ENCODE assay signal across 19 cellular contexts in the genomic region with DNA sequence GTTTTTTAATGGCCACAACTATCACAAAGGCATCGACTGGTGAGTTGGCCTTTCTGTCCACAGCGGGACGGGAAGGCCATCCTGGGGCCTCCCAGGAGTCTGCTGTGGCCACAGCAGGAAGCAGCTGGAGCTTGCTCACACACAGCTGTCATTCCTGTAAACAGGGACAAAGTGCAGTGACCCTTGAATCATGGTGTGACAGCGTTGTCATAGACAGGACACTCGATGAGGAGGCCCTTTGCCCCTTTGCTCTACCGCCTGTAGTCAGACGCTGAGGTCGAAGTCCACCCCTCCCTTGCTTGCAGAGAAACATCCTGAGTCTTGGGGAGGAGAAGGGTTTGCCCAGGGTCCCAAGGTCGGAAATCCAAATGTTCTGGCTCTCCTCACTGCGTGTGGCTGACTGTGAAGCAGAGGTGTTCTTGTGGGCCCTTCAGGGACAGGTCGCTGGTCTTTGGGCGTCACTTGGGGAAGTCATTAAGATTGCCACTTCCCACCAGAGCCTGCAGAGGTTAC. TPM values are rescaled to one million over a fixed set of nuclear protein-coding genes. Genes with fewer than 3 reads are reported as not detected.
DNase-seq lines count a peak whose midpoint lies in the region; ATAC-seq, FAIRE-seq and TF ChIP-seq lines count a peak whose summit lies in the region.
"Had no signal": no experiment of that assay in that cellular context is flagged by ENCODE, and none has a peak within 500 bp of the region (broad histone marks: within the 10 kb centered on the region; RNA-seq: fewer than 3 reads in every experiment).

No MANE protein-coding gene starts in this region.

- no peaks in the 10 kb centered on the region for H3K9me1 ChIP-seq in endothelial cell of umbilical vein (replicated peaks; ENCODE audit: control insufficient read depth, extremely low read depth, insufficient read depth, low read length)

- peak overlapping the region; percentile 87 for H3K27ac Mint-ChIP-seq in type B pancreatic cell
- H3K27ac Mint-ChIP-seq: activated naive CD8-positive, alpha-beta T cell; stimulated activated naive CD8-positive, alpha-beta T cell treated with anti-CD3 and anti-CD28 coated beads, Interleukin-15, amount 100 ng/mL, for 72 hours had no signal

- H3K9ac ChIP-seq in endothelial cell of umbilical vein (replicated peaks; ENCODE audit: extremely low read depth, insufficient read depth, low read length): no peak overlapping the region

- peak; percentile 13 for DNase-seq in Right ventricle myocardium superior
- no peak for DNase-seq in left ventricle myocardium superior
- DNase-seq in endothelial cell of umbilical vein (ENCODE audit: low read depth, low spot score): peak; percentile 58
- DNase-seq in myocyte (ENCODE audit: low read depth): peak; percentile 24
- DNase-seq in type B pancreatic cell (ENCODE audit: extremely low spot score, unreplicated experiment): no peak
- no peak for DNase-seq in glomerular visceral epithelial cell (ENCODE audit: extremely low spot score)
- DNase-seq: 8988T; activated CD8-positive, alpha-beta memory T cell treated with anti-CD3 and anti-CD28 coated beads, Interleukin-2, amount 50 U/mL, for 4 hours; cerebellar nuclear complex; GF-D8; HCEC 1CT; NCI-H2029 treated with DMSO at 0.1 percent for 48 hours; NK-92 treated with Interleukin-12 subunit alpha and Interleukin-12 subunit beta, amount 100 ng/mL, for 24 hours; stimulated activated naive CD8-positive, alpha-beta T cell treated with anti-CD3 and anti-CD28 coated beads, Interleukin-15, amount 100 ng/mL, for 72 hours had no signal

- H3K79me2 ChIP-seq in endothelial cell of umbilical vein (ENCODE audit: control insufficient read depth, insufficient read depth, low read length): no peaks in the 10 kb centered on the region

- H3K27me3 ChIP-seq in endothelial cell of umbilical vein (ENCODE audit: control insufficient read depth in 2 of 2, insufficient read depth in 2 of 2, low read length in 2 of 2): no peaks in the 10 kb centered on the region

- CTCF ChIA-PET in endothelial cell of umbilical vein (lab: Charles Lee): interaction anchor here (1.1 to 9.3 kb wide), 4 partner anchors 10 to 84 kb away, joined by 3 to 168 read pairs (median 6); no protein-coding TSS in a partner anchor

- ATAC-seq in Right ventricle myocardium superior (ENCODE audit: poor library complexity) (no peak), left ventricle myocardium superior (no peak), GM18517 (IDR thresholded peaks at IDR 0.05; ENCODE audit: unreplicated experiment) (no peak), HG03460 (IDR thresholded peaks at IDR 0.05; ENCODE audit: unreplicated experiment) (no peak)
- ATAC-seq: right cardiac atrium; stimulated activated naive CD8-positive, alpha-beta T cell treated with anti-CD3 and anti-CD28 coated beads, Interleukin-15, amount 100 ng/mL, for 72 hours had no signal

- intact Hi-C loops in Right ventricle myocardium superior (cut with DNase I) (no loop called here), left ventricle myocardium superior (cut with micrococcal nuclease) (no loop called here), endothelial cell of umbilical vein (cut with micrococcal nuclease) (no loop called here)

- H3K9me3 ChIP-seq in endothelial cell of umbilical vein (replicated peaks; ENCODE audit: control insufficient read depth, insufficient read depth, low read length): no peaks in the 10 kb centered on the region

- no peaks in the 10 kb centered on the region for H3K9me3 Mint-ChIP-seq in type B pancreatic cell

- BruUV-seq in endothelial cell of umbilical vein (replicated peaks; lab: Mats Ljungman, UMichigan): no TSS peak

- H2AFZ ChIP-seq in endothelial cell of umbilical vein (ENCODE audit: low read depth, low read length): no peak overlapping the region

- H3K36me3 ChIP-seq in endothelial cell of umbilical vein (ENCODE audit: control insufficient read depth in 2 of 2, extremely low read depth in 1 of 2, insufficient read depth in 2 of 2, low read length in 2 of 2): peaks cover 3 to 43% of the 10 kb centered on the region in 2 experiments

- no peaks in the 10 kb centered on the region for H3K27me3 Mint-ChIP-seq in type B pancreatic cell
- H3K27me3 Mint-ChIP-seq: activated naive CD8-positive, alpha-beta T cell; stimulated activated naive CD8-positive, alpha-beta T cell treated with anti-CD3 and anti-CD28 coated beads, Interleukin-15, amount 100 ng/mL, for 72 hours had no signal

- POLR2A ChIA-PET in endothelial cell of umbilical vein (lab: Charles Lee): no interaction called here

- dilution Hi-C loops in endothelial cell of umbilical vein (cut with MboI; ENCODE audit: extremely low pct_ligation_motif_present, low sequenced_read_pairs): no loop called here

- FAIRE-seq in endothelial cell of umbilical vein (lab: Jason Lieb, UNC): peak; percentile 72

- TF ChIP-seq CTCF in endothelial cell of umbilical vein (IDR thresholded peaks at IDR 0.05; ENCODE audit: extremely low read depth in 1 of 2, insufficient read depth in 1 of 2, low read depth in 1 of 2, low read length in 2 of 2) (no peak), type B pancreatic cell (conservative IDR thresholded peaks at IDR 0.05) (no peak)

- no peak overlapping the region for H3K4me3 ChIP-seq in endothelial cell of umbilical vein (replicated peaks in 1 of 3; ENCODE audit: insufficient read depth in 1 of 3, low read depth in 1 of 3, low read length in 3 of 3)
- H3K4me3 ChIP-seq: SK-N-MC had no signal

- no peak overlapping the region for H3K4me2 ChIP-seq in endothelial cell of umbilical vein (ENCODE audit: insufficient read depth, low read length)

- no peaks in the 10 kb centered on the region for H3K4me1 Mint-ChIP-seq in type B pancreatic cell (ENCODE audit: unreplicated experiment)
- H3K4me1 Mint-ChIP-seq: stimulated activated naive CD8-positive, alpha-beta T cell treated with anti-CD3 and anti-CD28 coated beads, Interleukin-15, amount 100 ng/mL, for 72 hours had no signal

- H3K4me3 Mint-ChIP-seq in type B pancreatic cell: no peak overlapping the region
- H3K4me3 Mint-ChIP-seq: activated naive CD8-positive, alpha-beta T cell; stimulated activated naive CD8-positive, alpha-beta T cell treated with anti-CD3 and anti-CD28 coated beads, Interleukin-15, amount 100 ng/mL, for 72 hours had no signal

- no peak for TF ChIP-seq POLR2A in endothelial cell of umbilical vein (IDR thresholded peaks at IDR 0.05; ENCODE audit: low read depth, low read length)

- H3K27ac ChIP-seq in endothelial cell of umbilical vein (ENCODE audit: insufficient read depth, low read depth, low read length): peak overlapping the region; percentile 39
- H3K27ac ChIP-seq: SK-N-MC had no signal

- peaks cover 7% of the 10 kb centered on the region for H3K36me3 Mint-ChIP-seq in type B pancreatic cell
- H3K36me3 Mint-ChIP-seq: activated naive CD8-positive, alpha-beta T cell had no signal

- no peaks in the 10 kb centered on the region for H4K20me1 ChIP-seq in endothelial cell of umbilical vein (replicated peaks; ENCODE audit: control insufficient read depth, extremely low read depth, insufficient read depth, low read length)

- H3K4me1 ChIP-seq in endothelial cell of umbilical vein (ENCODE audit: control insufficient read depth, extremely low read depth, insufficient read depth, low read length): peaks cover 20% of the 10 kb centered on the region

TF ChIP-seq in endothelial cell of umbilical vein, 7 proteins besides CTCF, POLR2A, EP300 and RAD21:
- TF ChIP-seq JUN (IDR thresholded peaks at IDR 0.05; ENCODE audit: borderline replicate concordance, insufficient read depth, insufficient read length, low read depth) (peak; percentile 26), GATA2 (IDR thresholded peaks at IDR 0.05; ENCODE audit: insufficient read depth, insufficient read length, low read depth, low read length) (no peak), POLR2AphosphoS5 (IDR thresholded peaks at IDR 0.05; ENCODE audit: insufficient read depth, low read depth, low read length) (peak; percentile 34), FOS (IDR thresholded peaks at IDR 0.05; ENCODE audit: borderline replicate concordance, insufficient read depth, low read length) (peak; percentile 67), EZH2 (IDR thresholded peaks at IDR 0.05; ENCODE audit: borderline replicate concordance, low read depth, low read length, severe bottlenecking) (no peak), MYC (IDR thresholded peaks at IDR 0.05; ENCODE audit: low read depth, low read length) (no peak)
- TF ChIP-seq, protein P1, sequence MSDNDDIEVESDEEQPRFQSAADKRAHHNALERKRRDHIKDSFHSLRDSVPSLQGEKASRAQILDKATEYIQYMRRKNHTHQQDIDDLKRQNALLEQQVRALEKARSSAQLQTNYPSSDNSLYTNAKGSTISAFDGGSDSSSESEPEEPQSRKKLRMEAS (IDR thresholded peaks at IDR 0.05; ENCODE audit: insufficient read depth, insufficient read length): no peak
TF ChIP-seq in endothelial cell of umbilical vein: peak in this region for 3.

RNA-seq across cellular contexts. Expression of a gene that starts 35.1 kb away (rescaled TPM):
- total RNA-seq in Right ventricle myocardium superior: 50.8 TPM
- total RNA-seq in left ventricle myocardium superior: 57.9 TPM
- 86.5 and 102 TPM in 2 replicates for total RNA-seq in endothelial cell of umbilical vein
- 38.6 and 42.6 TPM in 2 replicates for polyA plus RNA-seq in endothelial cell of umbilical vein
- 32.7 and 36.4 TPM in 2 replicates for polyA plus RNA-seq in endothelial cell of umbilical vein (2011; cell fraction: cytosol; rRNA removed)
- polyA plus RNA-seq in endothelial cell of umbilical vein (2011; cell fraction: nucleus; rRNA removed): 52.9 and 53.3 TPM in 2 replicates
- 38.6 and 45.7 TPM in 2 replicates for polyA plus RNA-seq in endothelial cell of umbilical vein (2012)
- polyA minus RNA-seq in endothelial cell of umbilical vein: 59.5 and 71.2 TPM in 2 replicates
- polyA minus RNA-seq in endothelial cell of umbilical vein (2011; cell fraction: cytosol; rRNA and poly(A)+ RNA removed): 6.8 TPM
- 36.7 and 45.1 TPM in 2 replicates for polyA minus RNA-seq in endothelial cell of umbilical vein (2011; cell fraction: nucleus; rRNA and poly(A)+ RNA removed)
- total RNA-seq in myocyte: 73.7 and 105 TPM in 2 replicates
- polyA plus RNA-seq in myocyte (2012): 353 TPM
- 96.5 and 101 TPM in 2 replicates for total RNA-seq in type B pancreatic cell (ENCODE audit: low replicate concordance)

Comparison
In these comparisons a context has a peak if more than half of its experiments do, and no peak if none do; other contexts are left out.
1. DNase-seq: peak in Right ventricle myocardium superior (single experiment), endothelial cell of umbilical vein (single experiment) and myocyte (single experiment); none in left ventricle myocardium superior (single experiment), type B pancreatic cell (single experiment) and glomerular visceral epithelial cell (single experiment).